ENCODE assay signal across 8 cellular contexts in genomic region chr7:150755473-150756099, GRCh38. TPM values are rescaled to one million over a fixed set of nuclear protein-coding genes. Genes with fewer than 3 reads are reported as not detected.
DNase-seq lines count a peak whose midpoint lies in the region; ATAC-seq and TF ChIP-seq lines count a peak whose summit lies in the region.

No MANE protein-coding gene starts in this region.

- ATAC-seq in GM19395 (IDR thresholded peaks at IDR 0.05; ENCODE audit: unreplicated experiment) (peak; percentile 63), GM18873 (IDR thresholded peaks at IDR 0.05; ENCODE audit: low FRiP score, unreplicated experiment) (no peak), GM23338 (no peak)
- peak; percentile 73 for ATAC-seq in activated naive CD8-positive, alpha-beta T cell treated with anti-CD3 and anti-CD28 coated beads, Interleukin-2, amount 50 U/mL, for 24 hours

- H3F3A ChIP-seq in GM23338 (replicated peaks; ENCODE audit: low read depth) = no peaks in the 10 kb centered on the region

- no peaks in the 10 kb centered on the region for H3K4me1 ChIP-seq in GM23338 (ENCODE audit: insufficient read depth)

- H4K20me1 ChIP-seq in GM23338 (replicated peaks; ENCODE audit: insufficient read depth) = no peaks in the 10 kb centered on the region; the same call in 1 of the 2 replicates

- peak overlapping the region; percentile 95 for H3K27ac Mint-ChIP-seq in activated naive CD8-positive, alpha-beta T cell treated with anti-CD3 and anti-CD28 coated beads, Interleukin-2, amount 50 U/mL, for 24 hours
- H3K27ac Mint-ChIP-seq in GM23338 = no peak overlapping the region

- peaks cover 19% of the 10 kb centered on the region for H3K27me3 ChIP-seq in GM23338 (ENCODE audit: insufficient read depth)

- peak overlapping the region; percentile 73 for H3K4me3 Mint-ChIP-seq in activated naive CD8-positive, alpha-beta T cell treated with anti-CD3 and anti-CD28 coated beads, Interleukin-2, amount 50 U/mL, for 24 hours
- H3K4me3 Mint-ChIP-seq in GM23338 = no peak overlapping the region

- H2AFZ ChIP-seq in GM23338 = no peak overlapping the region

- no peaks in the 10 kb centered on the region for H3K36me3 Mint-ChIP-seq in activated naive CD8-positive, alpha-beta T cell treated with anti-CD3 and anti-CD28 coated beads, Interleukin-2, amount 50 U/mL, for 24 hours (ENCODE audit: low read depth)
- no peaks in the 10 kb centered on the region for H3K36me3 Mint-ChIP-seq in GM23338 (ENCODE audit: low read depth)

- no peaks in the 10 kb centered on the region for H3K27me3 Mint-ChIP-seq in activated naive CD8-positive, alpha-beta T cell treated with anti-CD3 and anti-CD28 coated beads, Interleukin-2, amount 50 U/mL, for 24 hours
- H3K27me3 Mint-ChIP-seq in GM23338 (ENCODE audit: insufficient read depth, low read depth, poor library complexity) = peaks cover 13% of the 10 kb centered on the region

- no peak for TF ChIP-seq CTCF in GM23338 (conservative IDR thresholded peaks at IDR 0.05; ENCODE audit: low read depth in 2 of 2)

- peaks cover 59% of the 10 kb centered on the region for H3K4me1 Mint-ChIP-seq in activated naive CD8-positive, alpha-beta T cell treated with anti-CD3 and anti-CD28 coated beads, Interleukin-2, amount 50 U/mL, for 24 hours
- H3K4me1 Mint-ChIP-seq in GM23338 = no peaks in the 10 kb centered on the region

- H3K9me3 Mint-ChIP-seq in activated naive CD8-positive, alpha-beta T cell treated with anti-CD3 and anti-CD28 coated beads, Interleukin-2, amount 50 U/mL, for 24 hours = peaks cover 3% of the 10 kb centered on the region
- H3K9me3 Mint-ChIP-seq in GM23338 = no peaks in the 10 kb centered on the region

- no peaks in the 10 kb centered on the region for H3K36me3 ChIP-seq in GM23338 (ENCODE audit: insufficient read depth)

- H3K27ac ChIP-seq in GM23338 (ENCODE audit: low read depth) = no peak overlapping the region

- no peaks in the 10 kb centered on the region for H3K79me2 ChIP-seq in GM23338 (replicated peaks; ENCODE audit: insufficient read depth)

- H3K4me3 ChIP-seq in GM23338 = no peak overlapping the region

- no peaks in the 10 kb centered on the region for H3K9me2 ChIP-seq in GM23338 (ENCODE audit: insufficient read depth)

- H3K4me2 ChIP-seq in GM23338 = no peak overlapping the region

- DNase-seq in RPMI7951 (ENCODE audit: low read depth) (peak; percentile 13), GM23338 (ENCODE audit: low spot score) (no peak), NCI-H2107 (lab: John Stamatoyannopoulos, UW) (no peak), DMS53 treated with DMSO at 0.1 percent for 48 hours (lab: John Stamatoyannopoulos, UW; ENCODE audit: unreplicated experiment) (no peak)
- peak; percentile 65 for DNase-seq in activated naive CD8-positive, alpha-beta T cell treated with anti-CD3 and anti-CD28 coated beads, Interleukin-2, amount 50 U/mL, for 24 hours
- DNase-seq in stimulated activated CD8-positive, alpha-beta memory T cell treated with anti-CD3 and anti-CD28 coated beads, Interleukin-12 subunit alpha, Interleukin-12 subunit beta, amount 100 ng/mL, for 1 hour (ENCODE audit: low read depth) = peak; percentile 60

TF ChIP-seq in GM23338, 12 proteins besides CTCF, POLR2A, EP300 and RAD21 (continues in another document):
- TF ChIP-seq ZNF462 (CRISPR knock-in tag; IDR thresholded peaks at IDR 0.05) (no peak), ZNF114 (CRISPR knock-in tag; IDR thresholded peaks at IDR 0.05) (no peak), EZH2phosphoT487 (IDR thresholded peaks at IDR 0.05; ENCODE audit: unreplicated experiment) (no peak), ZNF331 (CRISPR knock-in tag; IDR thresholded peaks at IDR 0.05; ENCODE audit: low read depth) (no peak), POLR2AphosphoS5 (IDR thresholded peaks at IDR 0.05; ENCODE audit: low read depth) (no peak), STAT1 (IDR thresholded peaks at IDR 0.05; ENCODE audit: unreplicated experiment) (no peak), NANOG (IDR thresholded peaks at IDR 0.05; ENCODE audit: borderline replicate concordance) (no peak), JUNB (IDR thresholded peaks at IDR 0.05; ENCODE audit: unreplicated experiment) (no peak)

RNA-seq across cellular contexts. Expression of gene GIMAP5, which starts 18.4 kb away (rescaled TPM):
- 0.49 TPM in 1 of 2 replicates, not detected in the other for total RNA-seq in RPMI7951 (2014; rRNA removed; shearing (Covaris generic))
- not detected in 2 replicates for total RNA-seq in GM23338 (2014; rRNA removed; shearing (Covaris generic))
- not detected in 2 replicates for polyA plus RNA-seq in GM23338 (2016; fragmentation: Nextera tagmentation; extraction: Ambion mirVana)

RNA-seq across cellular contexts. Expression of gene GIMAP1, which starts 39.2 kb away (rescaled TPM):
- not detected in 2 replicates for total RNA-seq in RPMI7951 (2014; rRNA removed; shearing (Covaris generic))
- not detected in 2 replicates for total RNA-seq in GM23338 (2014; rRNA removed; shearing (Covaris generic))
- polyA plus RNA-seq in GM23338 (2016; fragmentation: Nextera tagmentation; extraction: Ambion mirVana) = not detected in 2 replicates

RNA-seq across cellular contexts. Expression of gene TMEM176B, which starts 44.6 kb away (rescaled TPM):
- not detected in 2 replicates for total RNA-seq in RPMI7951 (2014; rRNA removed; shearing (Covaris generic))
- 0.35 and 0.47 TPM in 2 replicates for total RNA-seq in GM23338 (2014; rRNA removed; shearing (Covaris generic))
- 0.42 and 0.83 TPM in 2 replicates for polyA plus RNA-seq in GM23338 (2016; fragmentation: Nextera tagmentation; extraction: Ambion mirVana)

RNA-seq across cellular contexts. Expression of gene TMEM176A, which starts 45.0 kb away (rescaled TPM):
- total RNA-seq in RPMI7951 (2014; rRNA removed; shearing (Covaris generic)) = not detected in 2 replicates
- total RNA-seq in GM23338 (2014; rRNA removed; shearing (Covaris generic)) = not detected in 2 replicates
- polyA plus RNA-seq in GM23338 (2016; fragmentation: Nextera tagmentation; extraction: Ambion mirVana) = 0.34 and 0.66 TPM in 2 replicates

Comparison
In these comparisons a context has a peak if more than half of its experiments do, and no peak if none do; other contexts are left out.
1. ATAC-seq: peak in GM19395 (single experiment) and activated naive CD8-positive, alpha-beta T cell treated with anti-CD3 and anti-CD28 coated beads, Interleukin-2, amount 50 U/mL, for 24 hours (single experiment); none in GM18873 (single experiment) and GM23338 (single experiment).
2. DNase-seq: peak in RPMI7951 (single experiment), activated naive CD8-positive, alpha-beta T cell treated with anti-CD3 and anti-CD28 coated beads, Interleukin-2, amount 50 U/mL, for 24 hours (single experiment) and stimulated activated CD8-positive, alpha-beta memory T cell treated with anti-CD3 and anti-CD28 coated beads, Interleukin-12 subunit alpha, Interleukin-12 subunit beta, amount 100 ng/mL, for 1 hour (single experiment); none in GM23338 (single experiment), NCI-H2107 (single experiment) and DMS53 treated with DMSO at 0.1 percent for 48 hours (single experiment).